33 cellular contexts compared by ENCODE assay signal in the genomic region with DNA sequence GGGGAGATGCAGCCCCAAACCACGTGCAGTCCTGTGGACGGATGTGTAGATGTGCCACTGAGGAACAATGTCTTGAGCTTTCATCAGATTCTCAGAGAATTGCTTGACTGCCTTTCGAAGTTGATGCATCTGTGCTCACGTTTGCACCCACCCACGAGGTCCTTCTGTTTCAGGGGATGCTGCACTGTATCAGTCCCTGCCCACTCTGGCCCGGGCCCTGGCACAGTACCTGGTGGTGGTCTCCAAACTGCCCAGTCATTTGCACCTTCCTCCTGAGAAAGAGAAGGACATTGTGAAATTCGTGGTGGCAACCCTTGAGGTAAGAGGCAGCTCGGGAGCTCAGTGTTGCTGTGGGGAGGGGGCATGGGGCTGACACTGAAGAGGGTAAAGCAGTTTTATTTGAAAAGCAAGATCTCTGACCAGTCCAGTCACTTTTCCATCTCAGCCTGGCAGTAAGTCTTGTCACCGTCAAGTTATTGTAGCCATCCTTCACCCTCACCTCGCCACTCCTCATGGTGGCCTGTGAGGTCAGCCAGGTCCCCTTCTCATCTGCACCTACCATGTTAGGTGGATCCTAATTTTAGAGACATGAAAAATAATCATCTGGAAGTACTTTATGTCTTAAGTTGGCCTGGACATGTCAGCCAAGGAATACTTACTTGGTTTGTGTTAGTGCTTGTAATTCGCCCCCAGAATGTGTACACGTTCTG.
"Had no signal": no experiment of that assay in that cellular context is flagged by ENCODE, and none has a peak within 500 bp of the region (broad histone marks: within the 10 kb centered on the region; RNA-seq: fewer than 3 reads in every experiment).

No MANE protein-coding gene starts in this region.

- H3K4me3 Mint-ChIP-seq: activated CD4-positive, alpha-beta T cell treated with anti-CD3 and anti-CD28 coated beads for 36 hours; activated CD4-positive, alpha-beta T cell treated with anti-CD3 and anti-CD28 coated beads, Interleukin-2, amount 10 ng/mL, durations not matched to agents 7 days and 5 days; activated CD8-positive, alpha-beta T cell treated with anti-CD3 and anti-CD28 coated beads, Interleukin-2, amount 10 ng/mL, durations not matched to agents 7 days and 5 days; activated naive CD4-positive, alpha-beta T cell treated with anti-CD3 and anti-CD28 coated beads, Interleukin-2, amount 10 ng/mL, durations not matched to agents 7 days and 5 days; activated naive CD8-positive, alpha-beta T cell; activated naive CD8-positive, alpha-beta T cell treated with anti-CD3 and anti-CD28 coated beads, Interleukin-2, amount 50 U/mL, for 24 hours; activated T-cell treated with anti-CD3 and anti-CD28 coated beads, Interleukin-2, amount 50 U/mL, for 24 hours; brain; central memory CD8-positive, alpha-beta T cell; T-helper 2 cell treated with Interferon-gamma antibody and Interleukin-4, amounts not matched to agents 5 μg/mL and 100 μg/mL, for 36 hours; WTC11 had no signal

- H3K9ac ChIP-seq: KMS-11 had no signal

- H3K27ac Mint-ChIP-seq: activated CD4-positive, alpha-beta T cell treated with anti-CD3 and anti-CD28 coated beads for 36 hours; activated CD4-positive, alpha-beta T cell treated with anti-CD3 and anti-CD28 coated beads, Interleukin-2, amount 10 ng/mL, durations not matched to agents 7 days and 5 days; activated CD8-positive, alpha-beta T cell treated with anti-CD3 and anti-CD28 coated beads, Interleukin-2, amount 10 ng/mL, durations not matched to agents 7 days and 5 days; activated naive CD8-positive, alpha-beta T cell; activated naive CD8-positive, alpha-beta T cell treated with anti-CD3 and anti-CD28 coated beads, Interleukin-2, amount 50 U/mL, for 24 hours; activated T-cell treated with anti-CD3 and anti-CD28 coated beads, Interleukin-2, amount 50 U/mL, for 24 hours; activated T-helper 2 cell treated with anti-CD3 and anti-CD28 coated beads, Interferon-gamma antibody, Interleukin-2, Interleukin-4, amounts not matched to agents 10 μg/mL and 5 μg/mL and 100 μg/mL, durations not matched to agents 14 hours and 24 hours and 36 hours; brain; T-helper 2 cell treated with Interferon-gamma antibody and Interleukin-4, amounts not matched to agents 5 μg/mL and 100 μg/mL, for 36 hours; WTC11 had no signal

- H3K9me3 Mint-ChIP-seq: activated CD4-positive, alpha-beta T cell treated with anti-CD3 and anti-CD28 coated beads, Interleukin-2, amount 10 ng/mL, durations not matched to agents 7 days and 5 days; activated naive CD4-positive, alpha-beta T cell treated with anti-CD3 and anti-CD28 coated beads, Interleukin-2, amount 10 ng/mL, durations not matched to agents 7 days and 5 days; activated naive CD8-positive, alpha-beta T cell treated with anti-CD3 and anti-CD28 coated beads, Interleukin-2, amount 50 U/mL, for 24 hours; activated T-cell treated with anti-CD3 and anti-CD28 coated beads, Interleukin-2, amount 50 U/mL, for 24 hours; activated T-helper 2 cell treated with anti-CD3 and anti-CD28 coated beads, Interferon-gamma antibody, Interleukin-2, Interleukin-4, amounts not matched to agents 10 μg/mL and 5 μg/mL and 100 μg/mL, durations not matched to agents 14 hours and 24 hours and 36 hours; brain; central memory CD8-positive, alpha-beta T cell; T-helper 2 cell treated with Interferon-gamma antibody and Interleukin-4, amounts not matched to agents 5 μg/mL and 100 μg/mL, for 36 hours; WTC11 had no signal

- ATAC-seq: activated CD4-positive, alpha-beta T cell treated with anti-CD3 and anti-CD28 coated beads for 36 hours; activated CD4-positive, CD25-positive, alpha-beta regulatory T cell treated with anti-CD3 and anti-CD28 coated beads, Interleukin-2, amount 50 U/mL, for 24 hours; activated CD8-positive, alpha-beta T cell treated with anti-CD3 and anti-CD28 coated beads, Interleukin-2, amount 10 ng/mL, durations not matched to agents 7 days and 5 days; activated naive CD8-positive, alpha-beta T cell treated with anti-CD3 and anti-CD28 coated beads, Interleukin-2, amount 50 U/mL, for 24 hours; PC-3; WTC11 had no signal

- DNase-seq: activated CD4-positive, alpha-beta T cell treated with anti-CD3 and anti-CD28 coated beads for 36 hours; activated CD4-positive, alpha-beta T cell treated with anti-CD3 and anti-CD28 coated beads, Interleukin-2, amount 10 ng/mL, durations not matched to agents 7 days and 5 days; activated CD4-positive, alpha-beta T cell treated with anti-CD3 and anti-CD28 coated beads, Interleukin-2, amount 50 U/mL, for 48 hours; activated CD8-positive, alpha-beta T cell treated with anti-CD3 and anti-CD28 coated beads, Interleukin-2, amount 10 ng/mL, durations not matched to agents 7 days and 5 days; activated naive CD4-positive, alpha-beta T cell treated with anti-CD3 and anti-CD28 coated beads, Interleukin-2, amount 10 ng/mL, durations not matched to agents 7 days and 5 days; activated naive CD8-positive, alpha-beta T cell treated with anti-CD3 and anti-CD28 coated beads, Interleukin-2, amount 50 U/mL, for 24 hours; activated T-cell treated with anti-CD3 and anti-CD28 coated beads, Interleukin-2, amount 50 U/mL, for 24 hours; anterior cingulate cortex; MM.1S; MV-4-11; NCI-H1092; NCI-H1436 treated with DMSO at 0.1 percent for 48 hours; NCI-H1694 treated with DMSO at 0.1 percent for 48 hours; NCI-H2029 treated with DMSO at 0.1 percent for 48 hours; NCI-H2107; NCI-H2171; NCI-H510A; NCI-H526; NCI-H748 treated with DMSO at 0.1 percent for 48 hours; NK-92 treated with Interleukin-12 subunit alpha and Interleukin-12 subunit beta, amount 100 ng/mL, for 24 hours; PC-3; Right ventricle myocardium superior; SW 1271 had no signal

- H3K4me2 ChIP-seq: KMS-11 had no signal

- H3K27ac ChIP-seq: KMS-11 had no signal

- FAIRE-seq: RCC 7860, TTC549 had no signal

- H3K4me1 Mint-ChIP-seq: activated CD4-positive, alpha-beta T cell treated with anti-CD3 and anti-CD28 coated beads for 36 hours; activated CD4-positive, alpha-beta T cell treated with anti-CD3 and anti-CD28 coated beads, Interleukin-2, amount 10 ng/mL, durations not matched to agents 7 days and 5 days; activated naive CD8-positive, alpha-beta T cell treated with anti-CD3 and anti-CD28 coated beads, Interleukin-2, amount 50 U/mL, for 24 hours; brain; central memory CD8-positive, alpha-beta T cell; WTC11 had no signal

- H3K27me3 Mint-ChIP-seq: activated CD4-positive, alpha-beta T cell treated with anti-CD3 and anti-CD28 coated beads for 36 hours; activated CD4-positive, alpha-beta T cell treated with anti-CD3 and anti-CD28 coated beads, Interleukin-2, amount 10 ng/mL, durations not matched to agents 7 days and 5 days; activated naive CD4-positive, alpha-beta T cell treated with anti-CD3 and anti-CD28 coated beads, Interleukin-2, amount 10 ng/mL, durations not matched to agents 7 days and 5 days; activated naive CD8-positive, alpha-beta T cell; activated naive CD8-positive, alpha-beta T cell treated with anti-CD3 and anti-CD28 coated beads, Interleukin-2, amount 50 U/mL, for 24 hours; activated T-cell treated with anti-CD3 and anti-CD28 coated beads, Interleukin-2, amount 50 U/mL, for 24 hours; brain; central memory CD8-positive, alpha-beta T cell had no signal
